10 cellular contexts compared by ENCODE assay signal in the genomic region with DNA sequence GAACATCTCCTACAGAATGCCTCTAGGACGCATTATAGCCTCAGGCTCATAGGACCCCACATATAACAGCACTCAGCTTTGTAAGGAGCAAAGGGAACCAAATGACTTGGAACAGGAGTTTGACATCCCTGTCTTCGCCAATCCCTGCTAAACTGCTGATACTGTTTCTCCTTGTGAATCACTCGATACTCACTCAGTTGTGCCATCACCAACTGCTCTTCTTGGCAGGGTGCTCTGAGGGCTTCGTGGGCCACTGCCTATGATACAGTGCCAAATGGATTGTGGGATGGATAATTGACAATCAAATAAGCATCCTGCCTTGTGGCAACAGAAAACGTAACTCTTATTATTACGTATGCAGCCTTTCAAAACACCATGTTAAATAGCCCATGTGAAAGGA.
"Had no signal": no experiment of that assay in that cellular context is flagged by ENCODE, and none has a peak within 500 bp of the region (broad histone marks: within the 10 kb centered on the region; RNA-seq: fewer than 3 reads in every experiment).

No MANE protein-coding gene starts in this region.

- H3K27ac ChIP-seq: skin epidermis, tibial artery, WERI-Rb-1 had no signal

- DNase-seq: activated CD4-positive, alpha-beta T cell treated with anti-CD3 and anti-CD28 coated beads for 36 hours; activated CD8-positive, alpha-beta T cell treated with anti-CD3 and anti-CD28 coated beads, Interleukin-2, amount 10 ng/mL, durations not matched to agents 7 days and 5 days; activated naive CD4-positive, alpha-beta T cell treated with Interleukin-2 at 50 U/mL for 16 hours; effector memory CD4-positive, alpha-beta T cell; left colon; naive thymus-derived CD4-positive, alpha-beta T cell; tibial artery; WERI-Rb-1 had no signal

- H3K4me3 Mint-ChIP-seq: activated CD4-positive, alpha-beta T cell treated with anti-CD3 and anti-CD28 coated beads for 36 hours; activated CD8-positive, alpha-beta T cell treated with anti-CD3 and anti-CD28 coated beads, Interleukin-2, amount 10 ng/mL, durations not matched to agents 7 days and 5 days; naive thymus-derived CD4-positive, alpha-beta T cell had no signal

- ATAC-seq: activated CD4-positive, alpha-beta T cell treated with anti-CD3 and anti-CD28 coated beads for 36 hours; activated CD8-positive, alpha-beta T cell treated with anti-CD3 and anti-CD28 coated beads, Interleukin-2, amount 10 ng/mL, durations not matched to agents 7 days and 5 days; left colon; naive thymus-derived CD4-positive, alpha-beta T cell had no signal

- H3K4me1 Mint-ChIP-seq: activated CD4-positive, alpha-beta T cell treated with anti-CD3 and anti-CD28 coated beads for 36 hours; naive thymus-derived CD4-positive, alpha-beta T cell had no signal

- H3K36me3 Mint-ChIP-seq: naive thymus-derived CD4-positive, alpha-beta T cell had no signal

- H3K27ac Mint-ChIP-seq: activated CD4-positive, alpha-beta T cell treated with anti-CD3 and anti-CD28 coated beads for 36 hours; activated CD8-positive, alpha-beta T cell treated with anti-CD3 and anti-CD28 coated beads, Interleukin-2, amount 10 ng/mL, durations not matched to agents 7 days and 5 days; naive thymus-derived CD4-positive, alpha-beta T cell had no signal

- H3K9me3 ChIP-seq: tibial artery had no signal

- H3K4me1 ChIP-seq: tibial artery had no signal

- H3K4me3 ChIP-seq: lung, skin epidermis, tibial artery had no signal

- H3K27me3 Mint-ChIP-seq: activated CD4-positive, alpha-beta T cell treated with anti-CD3 and anti-CD28 coated beads for 36 hours; naive thymus-derived CD4-positive, alpha-beta T cell had no signal

- H3K27me3 ChIP-seq: tibial artery had no signal

- H3K36me3 ChIP-seq: tibial artery, WERI-Rb-1 had no signal
